ENCODE assay signal across 8 cellular contexts in genomic region chr2:196639180-196640030, GRCh38. TPM values are rescaled to one million over a fixed set of nuclear protein-coding genes. Genes with fewer than 3 reads are reported as not detected.
A peak's percentile ranks its signal among the peaks of the same experiment; 100 is the strongest.
DNase-seq lines count a peak whose midpoint lies in the region; ATAC-seq, FAIRE-seq and TF ChIP-seq lines count a peak whose summit lies in the region.

CCDC150 (plus strand) TSS chr2:196639715; CDS start chr2:196639767, 52 bp downstream.

- H3K9me3 ChIP-seq in WERI-Rb-1 (ENCODE audit: severe bottlenecking) = no peaks in the 10 kb centered on the region
- H3K9me3 ChIP-seq in smooth muscle cell (replicated peaks; ENCODE audit: low read depth) = no peaks in the 10 kb centered on the region

- H3K4me1 ChIP-seq in smooth muscle cell (ENCODE audit: low read depth) = peaks cover 4% of the 10 kb centered on the region

- TF ChIP-seq CTCF in WERI-Rb-1 (IDR thresholded peaks at IDR 0.05; ENCODE audit: low read depth, low read length) = peak; percentile 38
- peak; percentile 40 for TF ChIP-seq CTCF in bronchial epithelial cell (IDR thresholded peaks at IDR 0.05; ENCODE audit: insufficient read depth, low read length, severe bottlenecking)
- no peak for TF ChIP-seq CTCF in smooth muscle cell (IDR thresholded peaks at IDR 0.05; ENCODE audit: borderline replicate concordance, insufficient read depth, poor library complexity, severe bottlenecking)

- peak within 1 kb of the TSS; percentile 73 for H3K4me3 ChIP-seq in WERI-Rb-1 (ENCODE audit: low read depth, low read length)
- peak within 1 kb of the TSS; percentile 79 for H3K4me3 ChIP-seq in bronchial epithelial cell (ENCODE audit: low read depth, low read length)
- H3K4me3 ChIP-seq in smooth muscle cell = peak within 1 kb of the TSS; percentile 64

- H3F3A ChIP-seq in smooth muscle cell (ENCODE audit: low read depth) = no peaks in the 10 kb centered on the region

- H3K27me3 ChIP-seq in WERI-Rb-1 (ENCODE audit: insufficient read depth, low read depth, severe bottlenecking) (no peaks in the 10 kb centered on the region), bronchial epithelial cell (ENCODE audit: control insufficient read depth, insufficient read depth, low read length) (no peaks in the 10 kb centered on the region), smooth muscle cell (ENCODE audit: low read depth) (no peaks in the 10 kb centered on the region)

- no peaks in the 10 kb centered on the region for H3K36me3 ChIP-seq in WERI-Rb-1
- no peaks in the 10 kb centered on the region for H3K36me3 ChIP-seq in bronchial epithelial cell (ENCODE audit: control insufficient read depth, insufficient read depth, low read length)
- H3K36me3 ChIP-seq in smooth muscle cell (ENCODE audit: low read depth) = no peaks in the 10 kb centered on the region

- H3K27ac ChIP-seq in WERI-Rb-1 (peak within 1 kb of the TSS; percentile 79), smooth muscle cell (ENCODE audit: low read depth) (no peak within 1 kb of the TSS)

- peak within 1 kb of the TSS; percentile 62 for H3K9ac ChIP-seq in smooth muscle cell (ENCODE audit: low read depth)

- H2AFZ ChIP-seq in smooth muscle cell (ENCODE audit: low read depth) = peak within 1 kb of the TSS; percentile 98

- H3K4me2 ChIP-seq in smooth muscle cell = peak within 1 kb of the TSS; percentile 87

- FAIRE-seq in bronchial epithelial cell (lab: Jason Lieb, UNC) = no peak

- 7% methylated on average over 53 of the region's 53 CpGs for WGBS in smooth muscle cell (ENCODE audit: low lambda C conversion rate)

- ATAC-seq in GM18907 (IDR thresholded peaks at IDR 0.05; ENCODE audit: unreplicated experiment) (peak; percentile 100), HG03139 (IDR thresholded peaks at IDR 0.05; ENCODE audit: unreplicated experiment) (peak; percentile 100)

- H4K20me1 ChIP-seq in smooth muscle cell (ENCODE audit: low read depth) = no peaks in the 10 kb centered on the region

- no peaks in the 10 kb centered on the region for H3K79me2 ChIP-seq in smooth muscle cell (ENCODE audit: low read depth)

- DNase-seq in AG08396 (ENCODE audit: low spot score) = peak; percentile 98
- peak; percentile 100 for DNase-seq in NCI-H2227 (lab: John Stamatoyannopoulos, UW; ENCODE audit: unreplicated experiment)
- DNase-seq in WERI-Rb-1 = peak; percentile 95
- DNase-seq in bronchial epithelial cell (ENCODE audit: low read depth) = peak; percentile 85
- DNase-seq in iPS-NIHi7 (ENCODE audit: extremely low spot score) = peak; percentile 99
- DNase-seq in smooth muscle cell (lab: John Stamatoyannopoulos, UW; ENCODE audit: unreplicated experiment) = peak; percentile 74

RNA-seq across cellular contexts. Expression of gene CCDC150, which starts in this region (rescaled TPM):
- total RNA-seq in bronchial epithelial cell (2.4 and 3.3 TPM in 2 replicates), smooth muscle cell (2.0 and 10.3 TPM in 2 replicates)
- polyA plus RNA-seq in smooth muscle cell = 2.5 and 3.7 TPM in 2 replicates
